ENCODE assay signal across 1 cellular context in genomic region chr13:51221108-51221507, GRCh38.
TF ChIP-seq lines count a peak whose summit lies in the region.

No MANE protein-coding gene starts in this region.

TF ChIP-seq in HCT116, 20 proteins besides CTCF, POLR2A, EP300 and RAD21 (continued from another document):
- no peak for TF ChIP-seq SIN3A (IDR thresholded peaks at IDR 0.05; ENCODE audit: low read depth)
- TF ChIP-seq CBX3 (IDR thresholded peaks at IDR 0.05; ENCODE audit: low read depth) = no peak
- TF ChIP-seq ZBTB33 (IDR thresholded peaks at IDR 0.05; ENCODE audit: extremely low read depth, insufficient replicate concordance, low read length) = no peak
- TF ChIP-seq EZH2 (IDR thresholded peaks at IDR 0.05) = no peak
- TF ChIP-seq, protein P1, sequence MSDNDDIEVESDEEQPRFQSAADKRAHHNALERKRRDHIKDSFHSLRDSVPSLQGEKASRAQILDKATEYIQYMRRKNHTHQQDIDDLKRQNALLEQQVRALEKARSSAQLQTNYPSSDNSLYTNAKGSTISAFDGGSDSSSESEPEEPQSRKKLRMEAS (IDR thresholded peaks at IDR 0.05) = no peak
- TF ChIP-seq SRF (IDR thresholded peaks at IDR 0.05; ENCODE audit: low read depth) = no peak
- no peak for TF ChIP-seq EZH2phosphoT487 (IDR thresholded peaks at IDR 0.05; ENCODE audit: borderline replicate concordance)
- no peak for TF ChIP-seq EGR1 (IDR thresholded peaks at IDR 0.05; ENCODE audit: low read depth)
- TF ChIP-seq CEBPB (IDR thresholded peaks at IDR 0.05; ENCODE audit: low read depth) = no peak
